8 cellular contexts compared by ENCODE assay signal in the genomic region with DNA sequence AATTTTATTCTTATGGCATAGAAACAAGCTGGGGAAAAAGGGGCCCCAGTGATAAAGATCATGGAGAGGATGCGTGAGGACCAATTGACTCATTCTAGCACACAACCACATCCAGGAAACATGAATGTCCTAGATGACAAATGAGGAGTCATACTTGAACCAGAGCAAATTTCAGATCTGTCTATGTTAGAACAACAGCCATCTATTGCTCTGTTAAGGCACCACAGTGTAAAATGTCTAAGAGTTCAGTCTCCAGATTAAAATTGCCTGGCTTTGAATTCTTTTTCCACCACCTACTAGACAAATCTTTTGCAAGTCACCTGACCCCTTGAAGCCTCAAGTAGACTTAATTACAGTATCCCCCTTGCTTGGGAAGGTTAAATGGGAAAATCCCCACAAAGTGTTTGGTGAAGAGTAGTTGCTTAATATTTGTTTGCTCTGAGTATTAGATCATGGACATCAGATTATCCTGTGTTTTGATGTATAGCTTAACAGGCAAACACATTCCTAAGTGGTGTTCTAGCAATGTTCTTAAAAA.
DNase-seq lines count a peak whose midpoint lies in the region; ATAC-seq and TF ChIP-seq lines count a peak whose summit lies in the region.

No MANE protein-coding gene starts in this region.

- H3K4me3 ChIP-seq in CD8-positive, alpha-beta T cell (ENCODE audit: low read depth, low read length) = no peak overlapping the region
- H3K4me3 ChIP-seq in mammary epithelial cell (replicated peaks in 1 of 3; ENCODE audit: insufficient read depth in 1 of 3, low read depth in 2 of 3, low read length in 3 of 3) (no peak overlapping the region), testis (no peak overlapping the region)

- peak overlapping the region; percentile 0 for H3K4me3 Mint-ChIP-seq in CD8-positive, alpha-beta T cell

- H3K4me2 ChIP-seq in mammary epithelial cell (ENCODE audit: insufficient read depth, low read depth, low read length) = peak overlapping the region; percentile 15

- peak overlapping the region; percentile 47 for H3K9ac ChIP-seq in mammary epithelial cell (ENCODE audit: insufficient read depth, low read length)

- no peaks in the 10 kb centered on the region for H3K9me3 Mint-ChIP-seq in CD8-positive, alpha-beta T cell

- H3K4me1 ChIP-seq in CD8-positive, alpha-beta T cell (ENCODE audit: insufficient read depth, low read length) = peaks cover 54% of the 10 kb centered on the region
- H3K4me1 ChIP-seq in mammary epithelial cell (ENCODE audit: insufficient read depth, low read length) (peaks cover 78% of the 10 kb centered on the region), testis (no peaks in the 10 kb centered on the region)

- H3K27me3 Mint-ChIP-seq in CD8-positive, alpha-beta T cell (ENCODE audit: low read depth) = no peaks in the 10 kb centered on the region

- no peak overlapping the region for H3K27ac ChIP-seq in CD8-positive, alpha-beta T cell (ENCODE audit: low read depth, low read length)
- H3K27ac ChIP-seq in mammary epithelial cell (ENCODE audit: insufficient read depth, low read depth, low read length) = peak overlapping the region; percentile 92
- H3K27ac ChIP-seq in testis = no peak overlapping the region

- 0% methylated on average over 1 of the region's 1 CpG for WGBS in mammary epithelial cell (ENCODE audit: low coverage, missing lambda C conversion rate)
- WGBS in testis, 2 donors = 85 to 86% methylated on average over 1 of the region's 1 CpG

- no peaks in the 10 kb centered on the region for H3K36me3 Mint-ChIP-seq in CD8-positive, alpha-beta T cell

- in situ Hi-C loops in mammary epithelial cell (cut with MboI; ENCODE audit: low sequenced_read_pairs in 2 of 2) = loop anchor here in 1 of 2 donors (25.0 kb wide), 1 partner anchor 265 kb away; a partner anchor contains a TSS

- H3K36me3 ChIP-seq in CD8-positive, alpha-beta T cell (ENCODE audit: insufficient read depth, low read length) = no peaks in the 10 kb centered on the region
- H3K36me3 ChIP-seq in mammary epithelial cell (ENCODE audit: insufficient read depth, low read length) (no peaks in the 10 kb centered on the region), testis (ENCODE audit: low read depth, missing control alignments) (no peaks in the 10 kb centered on the region)

- no TSS peak for BruUV-seq in mammary epithelial cell (replicated peaks; lab: Mats Ljungman, UMichigan)

- H3K79me2 ChIP-seq in mammary epithelial cell (ENCODE audit: insufficient read depth, low read length) = no peaks in the 10 kb centered on the region

- TF ChIP-seq CTCF in CD8-positive, alpha-beta T cell (IDR thresholded peaks at IDR 0.05) = no peak
- TF ChIP-seq CTCF in mammary epithelial cell (conservative IDR thresholded peaks at IDR 0.05 in 1 of 2, IDR thresholded peaks at IDR 0.05 in 1 of 2; ENCODE audit: extremely low read depth in 1 of 2, insufficient read depth in 1 of 2, low read depth in 1 of 2, low read length in 2 of 2) (no peak), testis (IDR thresholded peaks at IDR 0.05) (no peak)

- dilution Hi-C loops in mammary epithelial cell (cut with HindIII; ENCODE audit: low sequenced_read_pairs) = no loop called here

- POLR2A ChIA-PET in CD8-positive, alpha-beta T cell (lab: Charles Lee) = interaction anchor here (1.0 to 1.1 kb wide), 2 partner anchors 15 to 133 kb away, joined by 3 read pairs; no protein-coding TSS in a partner anchor

- H3K9me3 ChIP-seq in CD8-positive, alpha-beta T cell (ENCODE audit: low read length) = no peaks in the 10 kb centered on the region
- H3K9me3 ChIP-seq in mammary epithelial cell (replicated peaks; ENCODE audit: insufficient read depth, low read length) (no peaks in the 10 kb centered on the region), testis (no peaks in the 10 kb centered on the region)

- intact Hi-C loops in CD8-positive, alpha-beta T cell (cut with DNase I, micrococcal nuclease) = loop anchor here in 1 of 2 experiments (1.0 kb wide), 2 partner anchors 10 to 251 kb away; no protein-coding TSS in a partner anchor
- intact Hi-C loops in mammary epithelial cell (cut with micrococcal nuclease) (loop anchor here (2.0 to 5.0 kb wide), 3 partner anchors 60 to 280 kb away; a partner anchor contains a TSS), posterior cingulate gyrus (cut with DNase I) (no loop called here), testis (cut with DNase I; ENCODE audit: low total_unique reads) (no loop called here)

- no peaks in the 10 kb centered on the region for H3K27me3 ChIP-seq in CD8-positive, alpha-beta T cell (ENCODE audit: insufficient read depth, low read length)
- H3K27me3 ChIP-seq in mammary epithelial cell (ENCODE audit: insufficient read depth, low read length) (no peaks in the 10 kb centered on the region), testis (no peaks in the 10 kb centered on the region)

- no peak for TF ChIP-seq POLR2A in testis (IDR thresholded peaks at IDR 0.05)

- H4K20me1 ChIP-seq in mammary epithelial cell (ENCODE audit: insufficient read depth, low read length) = no peaks in the 10 kb centered on the region

- peak; percentile 91 for ATAC-seq in CD8-positive, alpha-beta T cell
- peak; percentile 74 for ATAC-seq in GM21576 (IDR thresholded peaks at IDR 0.05; ENCODE audit: unreplicated experiment)

- H3K27ac Mint-ChIP-seq in CD8-positive, alpha-beta T cell = peak overlapping the region; percentile 4

- peak in 1 of 7 experiments; percentile 21 for DNase-seq in CD8-positive, alpha-beta T cell
- peak; percentile 90 for DNase-seq in M059J (ENCODE audit: low read depth)
- peak; percentile 93 for DNase-seq in mammary epithelial cell
- DNase-seq in stimulated activated CD4-positive, alpha-beta T cell treated with anti-CD3 and anti-CD28 coated beads, TNF-alpha, amount 100 ng/mL, for 48 hours (ENCODE audit: low read depth in 3 of 3) = peak; percentile 13 to 32 (median 31)
- DNase-seq in posterior cingulate gyrus = no peak
- DNase-seq in GF-D8 (lab: John Stamatoyannopoulos, UW) = no peak
- DNase-seq in testis = no peak

- no peak overlapping the region for H2AFZ ChIP-seq in mammary epithelial cell (ENCODE audit: low read depth, low read length)

- CTCF ChIA-PET in CD8-positive, alpha-beta T cell (lab: Charles Lee) = no interaction called here
- CTCF ChIA-PET in mammary epithelial cell (lab: Charles Lee; ENCODE audit: low non-redundant PET) = interaction anchor here (0.6 kb wide), 1 partner anchor 28 kb away, joined by 3 read pairs; no protein-coding TSS in a partner anchor

- H3K4me1 Mint-ChIP-seq in CD8-positive, alpha-beta T cell (ENCODE audit: low read depth) = peaks cover 72% of the 10 kb centered on the region

Comparison
In these comparisons a context has a peak if more than half of its experiments do, and no peak if none do; other contexts are left out.
1. DNase-seq: peak in M059J (single experiment), mammary epithelial cell (single experiment) and stimulated activated CD4-positive, alpha-beta T cell treated with anti-CD3 and anti-CD28 coated beads, TNF-alpha, amount 100 ng/mL, for 48 hours (3 of 3); none in posterior cingulate gyrus (0 of 10), GF-D8 (single experiment) and testis (single experiment).